ENCODE assay signal across 18 cellular contexts in the genomic region with DNA sequence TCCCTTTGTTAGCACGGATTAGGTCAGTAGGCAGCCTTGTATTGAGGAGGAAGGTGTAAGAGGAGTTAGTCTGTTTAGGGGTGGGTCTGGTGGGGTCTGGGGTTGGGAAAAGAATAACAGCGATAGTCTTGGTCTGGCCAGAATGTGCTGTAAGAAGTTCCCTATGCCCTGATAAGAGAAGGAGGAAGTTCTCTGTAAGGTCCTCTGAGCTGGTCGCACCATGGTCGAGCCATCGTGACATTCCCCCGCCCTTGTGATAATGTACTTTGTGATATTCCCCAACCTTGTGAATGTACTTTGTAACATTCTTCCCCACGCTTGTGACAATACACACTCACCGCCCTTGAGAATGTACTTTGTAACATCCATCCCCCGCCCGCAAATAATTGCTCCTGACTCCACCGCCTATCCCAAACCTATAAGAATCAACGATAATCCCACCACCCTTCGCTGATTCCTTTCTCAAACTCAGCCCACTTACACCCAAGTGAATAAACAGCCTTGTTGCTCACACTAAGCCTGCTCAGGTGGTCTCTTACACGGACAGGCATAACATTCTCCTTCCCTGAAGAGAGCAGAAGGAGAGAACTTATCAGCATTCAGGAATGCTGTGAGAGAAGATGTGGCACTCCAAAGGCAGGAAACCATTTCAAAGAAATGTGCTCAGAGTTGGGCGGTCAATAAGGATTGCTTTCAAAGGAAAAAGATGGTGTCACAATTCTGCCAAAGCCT.
"Had no signal": no experiment of that assay in that cellular context is flagged by ENCODE, and none has a peak within 500 bp of the region (broad histone marks: within the 10 kb centered on the region; RNA-seq: fewer than 3 reads in every experiment).

No MANE protein-coding gene starts in this region.

- H3K27ac ChIP-seq: breast epithelium, testis had no signal

- H3K27me3 ChIP-seq: ascending aorta, breast epithelium, testis had no signal

- ATAC-seq: left lobe of liver; sciatic nerve; stimulated activated effector memory CD8-positive, alpha-beta T cell treated with anti-CD3 and anti-CD28 coated beads, Interleukin-12 subunit alpha, Interleukin-12 subunit beta, amount 100 ng/mL, for 72 hours; T-helper 17 cell had no signal

- DNase-seq: activated CD8-positive, alpha-beta memory T cell treated with anti-CD3 and anti-CD28 coated beads for 24 hours; activated CD8-positive, alpha-beta memory T cell treated with anti-CD3 and anti-CD28 coated beads, Interleukin-2, amount 50 U/mL, for 48 hours; activated effector memory CD4-positive, alpha-beta T cell treated with Interleukin-2 at 50 U/mL for 16 hours; activated naive CD4-positive, alpha-beta T cell treated with anti-CD3 and anti-CD28 coated beads, Interleukin-2, amount 50 U/mL, for 16 hours; activated T-cell treated with anti-CD3 and anti-CD28 coated beads, Interleukin-2, amount 50 U/mL, for 48 hours; cerebellar nuclear complex; effector CD4-positive, alpha-beta T cell; kidney; midbrain; nucleus accumbens; stimulated activated CD4-positive, alpha-beta T cell treated with anti-CD3 and anti-CD28 coated beads, Interleukin-4, amount 100 ng/mL, for 24 hours; T-helper 17 cell; testis had no signal

- H3K4me1 ChIP-seq: ascending aorta, breast epithelium, testis had no signal

- H3K9me3 ChIP-seq: ascending aorta, breast epithelium, testis had no signal

- H3K36me3 ChIP-seq: ascending aorta, breast epithelium had no signal

- H3K4me3 ChIP-seq: ascending aorta, breast epithelium, testis had no signal
